In the genomic region with DNA sequence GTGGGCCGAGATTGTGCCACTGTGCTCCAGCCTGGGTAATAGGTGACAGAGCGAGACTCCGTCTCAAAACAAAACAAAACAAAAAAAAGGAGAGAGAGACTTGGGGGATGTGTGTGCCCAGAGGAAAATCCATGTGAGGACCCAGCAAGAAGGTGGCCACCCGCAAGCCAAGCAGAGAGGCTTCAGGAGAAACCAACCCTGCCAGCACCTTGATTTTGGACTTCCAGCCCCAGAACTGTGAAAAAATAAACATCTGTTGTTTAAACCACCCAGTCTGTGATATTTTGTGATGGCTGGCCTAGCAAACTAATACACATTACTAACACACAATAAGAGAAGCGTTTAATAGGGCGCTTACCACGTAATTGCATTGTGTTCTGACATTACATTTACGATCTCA, we compare ENCODE assay signal across 1 cellular context.
TF ChIP-seq lines count a peak whose summit lies in the region.

No MANE protein-coding gene starts in this region.

TF ChIP-seq in HepG2, 621 proteins besides CTCF, POLR2A, EP300 and RAD21:
- TF ChIP-seq SP2 (CRISPR knock-in tag; IDR thresholded peaks at IDR 0.05) (no peak), SMAD3 (CRISPR knock-in tag; IDR thresholded peaks at IDR 0.05) (no peak), ZNF496 (CRISPR knock-in tag; IDR thresholded peaks at IDR 0.05; ENCODE audit: insufficient replicate concordance) (no peak), ZNF570 (CRISPR knock-in tag; IDR thresholded peaks at IDR 0.05; ENCODE audit: borderline replicate concordance) (no peak), MIXL1 (CRISPR knock-in tag; IDR thresholded peaks at IDR 0.05) (no peak), SIX4 (CRISPR knock-in tag; IDR thresholded peaks at IDR 0.05) (no peak), ZNF331 (CRISPR knock-in tag; IDR thresholded peaks at IDR 0.05) (no peak), ISL2 (CRISPR knock-in tag; IDR thresholded peaks at IDR 0.05) (no peak), TARDBP (CRISPR knock-in tag; IDR thresholded peaks at IDR 0.05) (no peak), ATAD3A (CRISPR knock-in tag; IDR thresholded peaks at IDR 0.05) (no peak), KDM5A (IDR thresholded peaks at IDR 0.05; ENCODE audit: borderline replicate concordance, low read length) (no peak), ZNF615 (CRISPR knock-in tag; IDR thresholded peaks at IDR 0.05; ENCODE audit: borderline replicate concordance) (no peak), ASH2L (IDR thresholded peaks at IDR 0.05; ENCODE audit: insufficient read length, low read depth, low read length) (no peak), ZNF225 (CRISPR knock-in tag; IDR thresholded peaks at IDR 0.05) (no peak)
- TF ChIP-seq, protein P1, sequence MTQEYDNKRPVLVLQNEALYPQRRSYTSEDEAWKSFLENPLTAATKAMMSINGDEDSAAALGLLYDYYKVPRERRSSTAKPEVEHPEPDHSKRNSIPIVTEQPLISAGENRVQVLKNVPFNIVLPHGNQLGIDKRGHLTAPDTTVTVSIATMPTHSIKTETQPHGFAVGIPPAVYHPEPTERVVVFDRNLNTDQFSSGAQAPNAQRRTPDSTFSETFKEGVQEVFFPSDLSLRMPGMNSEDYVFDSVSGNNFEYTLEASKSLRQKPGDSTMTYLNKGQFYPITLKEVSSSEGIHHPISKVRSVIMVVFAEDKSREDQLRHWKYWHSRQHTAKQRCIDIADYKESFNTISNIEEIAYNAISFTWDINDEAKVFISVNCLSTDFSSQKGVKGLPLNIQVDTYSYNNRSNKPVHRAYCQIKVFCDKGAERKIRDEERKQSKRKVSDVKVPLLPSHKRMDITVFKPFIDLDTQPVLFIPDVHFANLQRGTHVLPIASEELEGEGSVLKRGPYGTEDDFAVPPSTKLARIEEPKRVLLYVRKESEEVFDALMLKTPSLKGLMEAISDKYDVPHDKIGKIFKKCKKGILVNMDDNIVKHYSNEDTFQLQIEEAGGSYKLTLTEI (CRISPR knock-in tag; conservative IDR thresholded peaks at IDR 0.05): no peak
- TF ChIP-seq, protein P2, sequence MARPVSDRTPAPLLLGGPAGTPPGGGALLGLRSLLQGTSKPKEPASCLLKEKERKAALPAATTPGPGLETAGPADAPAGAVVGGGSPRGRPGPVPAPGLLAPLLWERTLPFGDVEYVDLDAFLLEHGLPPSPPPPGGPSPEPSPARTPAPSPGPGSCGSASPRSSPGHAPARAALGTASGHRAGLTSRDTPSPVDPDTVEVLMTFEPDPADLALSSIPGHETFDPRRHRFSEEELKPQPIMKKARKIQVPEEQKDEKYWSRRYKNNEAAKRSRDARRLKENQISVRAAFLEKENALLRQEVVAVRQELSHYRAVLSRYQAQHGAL (CRISPR knock-in tag; IDR thresholded peaks at IDR 0.05; ENCODE audit: not compliant biosample characterization): no peak
